28 cellular contexts compared by ENCODE assay signal in genomic region chr6:159508966-159509365, GRCh38.
"Had no signal": no experiment of that assay in that cellular context is flagged by ENCODE, and none has a peak within 500 bp of the region (broad histone marks: within the 10 kb centered on the region; RNA-seq: fewer than 3 reads in every experiment).

No MANE protein-coding gene starts in this region.

- H3K27ac Mint-ChIP-seq: stimulated activated effector memory CD8-positive, alpha-beta T cell treated with anti-CD3 and anti-CD28 coated beads, Interleukin-12 subunit alpha, Interleukin-12 subunit beta, amount 100 ng/mL, for 72 hours; stimulated activated memory B cell treated with anti-CD40 and anti-IgM and Interleukin-4, amounts not matched to agents 10 μg/mL and 1 μg/mL and 100 μg/mL, for 72 hours; stimulated activated naive B cell treated with anti-CD40 and anti-IgM and Interleukin-4, amounts not matched to agents 10 μg/mL and 1 μg/mL and 100 μg/mL, for 72 hours; stimulated activated naive CD8-positive, alpha-beta T cell treated with anti-CD3 and anti-CD28 coated beads, Interleukin-15, amount 100 ng/mL, for 72 hours; stimulated activated naive CD8-positive, alpha-beta T cell treated with anti-CD3 and anti-CD28 coated beads, Interleukin-15, Interleukin-2, amounts not matched to agents 100 ng/mL and 50 ng/mL, for 24 hours; type B pancreatic cell had no signal

- H3K36me3 Mint-ChIP-seq: stimulated activated effector memory CD8-positive, alpha-beta T cell treated with anti-CD3 and anti-CD28 coated beads, Interleukin-12 subunit alpha, Interleukin-12 subunit beta, amount 100 ng/mL, for 72 hours; stimulated activated memory B cell treated with anti-CD40 and anti-IgM and Interleukin-4, amounts not matched to agents 10 μg/mL and 1 μg/mL and 100 μg/mL, for 72 hours; stimulated activated naive B cell treated with anti-CD40 and anti-IgM and Interleukin-4, amounts not matched to agents 10 μg/mL and 1 μg/mL and 100 μg/mL, for 72 hours; type B pancreatic cell had no signal

- H3K36me3 ChIP-seq: stomach, suprapubic skin, thoracic aorta, thyroid gland, tibial artery, tibial nerve, transverse colon, upper lobe of left lung, upper lobe of right lung, uterus, vagina had no signal

- H3K27ac ChIP-seq: stomach, suprapubic skin, testis, thoracic aorta, thyroid gland, tibial artery, tibial nerve, transverse colon, upper lobe of left lung, upper lobe of right lung, uterus, vagina had no signal

- H3K4me1 Mint-ChIP-seq: stimulated activated effector memory CD8-positive, alpha-beta T cell treated with anti-CD3 and anti-CD28 coated beads, Interleukin-12 subunit alpha, Interleukin-12 subunit beta, amount 100 ng/mL, for 72 hours; stimulated activated memory B cell treated with anti-CD40 and anti-IgM and Interleukin-4, amounts not matched to agents 10 μg/mL and 1 μg/mL and 100 μg/mL, for 72 hours; stimulated activated naive B cell treated with anti-CD40 and anti-IgM and Interleukin-4, amounts not matched to agents 10 μg/mL and 1 μg/mL and 100 μg/mL, for 72 hours; stimulated activated naive CD8-positive, alpha-beta T cell treated with anti-CD3 and anti-CD28 coated beads, Interleukin-15, amount 100 ng/mL, for 72 hours had no signal

- ATAC-seq: stimulated activated effector memory CD8-positive, alpha-beta T cell treated with anti-CD3 and anti-CD28 coated beads, Interleukin-12 subunit alpha, Interleukin-12 subunit beta, amount 100 ng/mL, for 72 hours; stimulated activated memory B cell treated with anti-CD40 and anti-IgM and Interleukin-4, amounts not matched to agents 10 μg/mL and 1 μg/mL and 100 μg/mL, for 72 hours; stimulated activated naive B cell treated with anti-CD40 and anti-IgM and Interleukin-4, amounts not matched to agents 10 μg/mL and 1 μg/mL and 100 μg/mL, for 72 hours; stimulated activated naive CD8-positive, alpha-beta T cell treated with anti-CD3 and anti-CD28 coated beads, Interleukin-15, amount 100 ng/mL, for 72 hours; stimulated activated naive CD8-positive, alpha-beta T cell treated with anti-CD3 and anti-CD28 coated beads, Interleukin-15, Interleukin-2, amounts not matched to agents 100 U/mL and 50 U/mL, for 24 hours; upper lobe of right lung had no signal

- H3K9me3 Mint-ChIP-seq: stimulated activated effector memory CD8-positive, alpha-beta T cell treated with anti-CD3 and anti-CD28 coated beads, Interleukin-12 subunit alpha, Interleukin-12 subunit beta, amount 100 ng/mL, for 72 hours; stimulated activated memory B cell treated with anti-CD40 and anti-IgM and Interleukin-4, amounts not matched to agents 10 μg/mL and 1 μg/mL and 100 μg/mL, for 72 hours; stimulated activated naive CD8-positive, alpha-beta T cell treated with anti-CD3 and anti-CD28 coated beads, Interleukin-15, amount 100 ng/mL, for 72 hours; stimulated activated naive CD8-positive, alpha-beta T cell treated with anti-CD3 and anti-CD28 coated beads, Interleukin-15, Interleukin-2, amounts not matched to agents 100 ng/mL and 50 ng/mL, for 24 hours; type B pancreatic cell had no signal

- H3K4me1 ChIP-seq: stomach, testis, thyroid gland, transverse colon, upper lobe of left lung, upper lobe of right lung, uterus, vagina had no signal

- H3K4me3 Mint-ChIP-seq: stimulated activated effector memory CD8-positive, alpha-beta T cell treated with anti-CD3 and anti-CD28 coated beads, Interleukin-12 subunit alpha, Interleukin-12 subunit beta, amount 100 ng/mL, for 72 hours; stimulated activated memory B cell treated with anti-CD40 and anti-IgM and Interleukin-4, amounts not matched to agents 10 μg/mL and 1 μg/mL and 100 μg/mL, for 72 hours; stimulated activated naive B cell treated with anti-CD40 and anti-IgM and Interleukin-4, amounts not matched to agents 10 μg/mL and 1 μg/mL and 100 μg/mL, for 72 hours; stimulated activated naive CD8-positive, alpha-beta T cell treated with anti-CD3 and anti-CD28 coated beads, Interleukin-15, amount 100 ng/mL, for 72 hours; stimulated activated naive CD8-positive, alpha-beta T cell treated with anti-CD3 and anti-CD28 coated beads, Interleukin-15, Interleukin-2, amounts not matched to agents 100 ng/mL and 50 ng/mL, for 24 hours; type B pancreatic cell had no signal

- H3K4me3 ChIP-seq: stomach, suprapubic skin, testis, thoracic aorta, thyroid gland, tibial artery, tibial nerve, transverse colon, upper lobe of left lung, upper lobe of right lung, uterus, vagina had no signal

- H3K27me3 ChIP-seq: stomach, suprapubic skin, testis, thyroid gland, tibial artery, tibial nerve, transverse colon, upper lobe of left lung, uterus, vagina had no signal

- H3K27me3 Mint-ChIP-seq: stimulated activated memory B cell treated with anti-CD40 and anti-IgM and Interleukin-4, amounts not matched to agents 10 μg/mL and 1 μg/mL and 100 μg/mL, for 72 hours had no signal

- H3K9me3 ChIP-seq: stomach, suprapubic skin, testis, thoracic aorta, thyroid gland, tibial artery, tibial nerve, transverse colon, upper lobe of left lung, upper lobe of right lung, uterus, vagina had no signal

- DNase-seq: stimulated activated CD4-positive, alpha-beta T cell treated with anti-CD3 and anti-CD28 coated beads, Interleukin-2, amount 100 ng/mL, for 48 hours; stimulated activated CD4-positive, alpha-beta T cell treated with anti-CD3 and anti-CD28 coated beads, Interleukin-4, amount 100 ng/mL, for 1 hour; stimulated activated CD4-positive, alpha-beta T cell treated with anti-CD3 and anti-CD28 coated beads, Interleukin-4, amount 100 ng/mL, for 4 hours; stimulated activated CD8-positive, alpha-beta memory T cell treated with anti-CD3 and anti-CD28 coated beads, Interleukin-4, amount 100 ng/mL, for 48 hours; stimulated activated naive B cell treated with anti-CD40 and anti-IgM and Interleukin-4, amounts not matched to agents 10 μg/mL and 1 μg/mL and 100 μg/mL, for 72 hours; stimulated activated naive CD4-positive, alpha-beta T cell; stimulated activated naive CD4-positive, alpha-beta T cell treated with Interleukin-2 at 50 U/mL for 16 hours; stimulated activated naive CD8-positive, alpha-beta T cell treated with anti-CD3 and anti-CD28 coated beads, Interleukin-15, amount 100 ng/mL, for 72 hours; stimulated activated naive CD8-positive, alpha-beta T cell treated with anti-CD3 and anti-CD28 coated beads, Interleukin-15, Interleukin-2, amounts not matched to agents 100 U/mL and 50 U/mL, for 24 hours; stomach; substantia nigra; testis; thyroid gland; tibial artery; transverse colon; trophoblast cell; upper lobe of left lung; upper lobe of right lung; uterus had no signal

- FAIRE-seq: urothelium cell line had no signal
